ENCODE assay signal across 7 cellular contexts in the genomic region with DNA sequence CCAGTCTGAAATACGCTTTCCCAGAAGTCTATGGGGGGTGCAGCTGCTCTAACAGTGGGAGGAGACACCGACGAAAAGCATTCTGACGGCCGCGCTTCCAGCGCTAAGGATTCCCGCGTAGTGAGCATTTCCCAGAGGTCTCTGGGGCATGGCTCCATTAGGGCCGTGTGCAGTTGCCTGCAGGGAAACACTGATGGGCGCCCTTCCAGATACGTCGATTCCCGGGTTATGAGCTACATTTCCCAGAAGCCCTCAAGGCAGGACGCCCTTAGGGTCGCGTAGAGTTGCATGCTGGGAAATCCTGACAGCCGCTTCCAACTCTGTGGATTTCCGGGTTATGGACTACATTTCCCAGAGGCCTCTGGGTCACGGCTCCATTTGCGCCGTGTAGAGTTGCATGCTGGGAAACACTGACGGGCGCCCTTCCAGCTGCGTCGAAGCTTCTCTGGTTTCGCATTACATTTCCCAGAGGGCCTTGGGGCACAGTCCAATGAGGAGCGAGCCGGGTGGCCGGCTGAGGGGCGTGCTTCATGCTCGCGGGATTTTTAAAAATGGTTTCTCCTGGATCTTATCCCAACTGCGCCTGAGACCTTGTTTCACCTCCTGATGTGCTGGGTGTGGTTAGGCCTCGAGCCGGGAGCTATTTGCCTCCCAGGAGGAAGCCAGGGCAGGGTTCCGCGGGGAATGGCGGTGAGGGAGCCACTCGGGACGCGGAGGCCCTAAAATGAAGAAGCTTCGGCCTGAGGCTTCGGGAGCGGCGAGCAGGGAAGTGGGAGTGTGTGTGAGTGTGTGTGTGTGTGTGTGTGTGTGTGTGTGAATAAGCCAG. TPM values are rescaled to one million over a fixed set of nuclear protein-coding genes. Genes with fewer than 3 reads are reported as not detected.
DNase-seq lines count a peak whose midpoint lies in the region; ATAC-seq and TF ChIP-seq lines count a peak whose summit lies in the region.

No MANE protein-coding gene starts in this region.

- CTCF ChIA-PET in activated B cell treated with CpG ODN at 0.5 μM for 24 hours (lab: Charles Lee): interaction anchor here (0.9 to 1.0 kb wide), 2 partner anchors 18 to 325 kb away, joined by 4 to 5 read pairs; a partner anchor contains a TSS

- POLR2A ChIA-PET in activated B cell treated with CpG ODN at 0.5 μM for 24 hours (lab: Charles Lee): interaction anchor here (0.6 to 1.6 kb wide), 12 partner anchors 13 to 1438 kb away, joined by 3 to 18 read pairs (median 4); a partner anchor contains a TSS

- TF ChIP-seq POLR2A in spleen (IDR thresholded peaks at IDR 0.05): no peak

- H3K9me3 Mint-ChIP-seq in activated B cell treated with CpG ODN at 0.5 μM for 24 hours: peaks cover 12% of the 10 kb centered on the region

- peak overlapping the region; percentile 78 to 90 (median 84) for H3K27ac ChIP-seq in spleen

- H3K27me3 ChIP-seq in spleen (replicated peaks in 1 of 7): no peaks in the 10 kb centered on the region

- TF ChIP-seq CTCF in activated B cell treated with CpG ODN at 0.5 μM for 24 hours (IDR thresholded peaks at IDR 0.05): no peak
- no peak for TF ChIP-seq CTCF in spleen (IDR thresholded peaks at IDR 0.05 in 8 of 11, conservative IDR thresholded peaks at IDR 0.05 in 3 of 11)

- H3K27me3 Mint-ChIP-seq in activated B cell treated with CpG ODN at 0.5 μM for 24 hours: no peaks in the 10 kb centered on the region

- peaks cover 25% of the 10 kb centered on the region for H3K36me3 Mint-ChIP-seq in activated B cell treated with CpG ODN at 0.5 μM for 24 hours (ENCODE audit: low read depth)

- H3K4me3 ChIP-seq in spleen: peak overlapping the region; percentile 51 to 76 (median 59)

- H3K4me1 ChIP-seq in spleen: peaks cover 4 to 17% (median 14%) of the 10 kb centered on the region in 6 donors

- H3K36me3 ChIP-seq in spleen: peaks cover 0 to 4% (median 0%) of the 10 kb centered on the region in 6 donors

- peak overlapping the region; percentile 94 for H3K4me3 Mint-ChIP-seq in activated B cell treated with CpG ODN at 0.5 μM for 24 hours

- peak; percentile 97 for ATAC-seq in GM18517 (IDR thresholded peaks at IDR 0.05; ENCODE audit: unreplicated experiment)
- ATAC-seq in HG02981 (IDR thresholded peaks at IDR 0.05; ENCODE audit: unreplicated experiment): peak; percentile 98
- peak; percentile 97 for ATAC-seq in activated B cell treated with CpG ODN at 0.5 μM for 24 hours (ENCODE audit: low read depth)

- intact Hi-C loops in activated B cell treated with CpG ODN at 0.5 μM for 24 hours (cut with micrococcal nuclease): loop anchor here (1.0 to 2.0 kb wide), 8 partner anchors 17 to 1534 kb away; a partner anchor contains a TSS
- intact Hi-C loops in spleen (cut with DNase I; ENCODE audit: low total_unique reads): no loop called here

- DNase-seq in NCI-H2107 (lab: John Stamatoyannopoulos, UW) (peak; percentile 92), activated B cell treated with CpG ODN at 0.5 μM for 24 hours (peak; percentile 71), iris pigment epithelial cell (ENCODE audit: low read depth) (peak; percentile 99), spleen (peak; percentile 95)
- DNase-seq in central memory CD4-positive, alpha-beta T cell: peak; percentile 90

- peaks cover 0 to 68% (median 33%) of the 10 kb centered on the region in 8 donors for H3K9me3 ChIP-seq in spleen

- H3K4me1 Mint-ChIP-seq in activated B cell treated with CpG ODN at 0.5 μM for 24 hours: peaks cover 16% of the 10 kb centered on the region

- peak overlapping the region; percentile 87 for H3K27ac Mint-ChIP-seq in activated B cell treated with CpG ODN at 0.5 μM for 24 hours

- WGBS in spleen, 5 donors: 1 to 2% (median 2%) methylated on average over 38 to 46 of the region's 46 CpGs

RNA-seq across cellular contexts. Expression of a gene that starts 17.2 kb away (rescaled TPM):
- total RNA-seq in activated B cell treated with CpG ODN at 0.5 μM for 24 hours (25.5 and 31.7 TPM in 2 replicates), spleen (10 to 100 TPM; 16.2 to 31.1 (median 26.9) TPM)
- polyA plus RNA-seq in spleen: 10 to 100 TPM in 2 of 3 donors, 1 to 10 TPM in 1; 9.4 to 16.8 (median 14.3) TPM

RNA-seq across cellular contexts. Expression of a gene that starts 53.2 kb away (rescaled TPM):
- total RNA-seq in activated B cell treated with CpG ODN at 0.5 μM for 24 hours (8.2 and 10.7 TPM in 2 replicates), spleen (1 to 10 TPM; 3.2 to 7.5 (median 4.8) TPM)
- polyA plus RNA-seq in spleen: 1 to 10 TPM; 1.1 to 1.9 (median 1.2) TPM

Comparison
In these comparisons a context has a peak if more than half of its experiments do, and no peak if none do; other contexts are left out.
1. Peak in every context shown above with its lines: DNase-seq, ATAC-seq, H3K4me3 ChIP-seq and H3K27ac ChIP-seq.